In the genomic region with DNA sequence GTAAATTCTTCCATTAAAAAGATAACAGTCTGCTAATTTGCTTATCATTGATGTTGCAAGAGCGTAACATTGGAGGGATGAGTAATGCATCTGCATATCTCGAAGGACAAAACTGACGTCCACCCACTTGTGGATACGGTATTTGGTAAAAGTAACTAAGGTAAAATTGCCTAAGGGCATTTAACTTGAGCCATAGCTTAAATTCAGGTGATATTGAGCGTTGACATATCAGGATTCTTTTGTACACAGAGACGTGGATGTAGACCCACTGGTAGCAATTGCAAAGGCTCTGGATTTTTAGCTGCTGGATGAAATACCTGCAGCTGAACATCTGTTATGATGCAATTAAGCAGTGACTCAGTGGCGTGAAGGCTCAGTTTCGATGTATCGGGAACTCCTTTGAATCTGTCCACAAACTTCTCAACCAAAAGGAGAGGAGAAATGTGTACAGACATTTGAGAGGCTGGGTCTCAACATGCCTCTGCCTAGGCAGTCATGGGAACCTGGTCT, we compare ENCODE assay signal across 1 cellular context.
TF ChIP-seq lines count a peak whose summit lies in the region.

No MANE protein-coding gene starts in this region.

TF ChIP-seq in GM12878, 131 proteins besides CTCF, POLR2A, EP300 and RAD21 (continued from another document):
- TF ChIP-seq, protein P1, sequence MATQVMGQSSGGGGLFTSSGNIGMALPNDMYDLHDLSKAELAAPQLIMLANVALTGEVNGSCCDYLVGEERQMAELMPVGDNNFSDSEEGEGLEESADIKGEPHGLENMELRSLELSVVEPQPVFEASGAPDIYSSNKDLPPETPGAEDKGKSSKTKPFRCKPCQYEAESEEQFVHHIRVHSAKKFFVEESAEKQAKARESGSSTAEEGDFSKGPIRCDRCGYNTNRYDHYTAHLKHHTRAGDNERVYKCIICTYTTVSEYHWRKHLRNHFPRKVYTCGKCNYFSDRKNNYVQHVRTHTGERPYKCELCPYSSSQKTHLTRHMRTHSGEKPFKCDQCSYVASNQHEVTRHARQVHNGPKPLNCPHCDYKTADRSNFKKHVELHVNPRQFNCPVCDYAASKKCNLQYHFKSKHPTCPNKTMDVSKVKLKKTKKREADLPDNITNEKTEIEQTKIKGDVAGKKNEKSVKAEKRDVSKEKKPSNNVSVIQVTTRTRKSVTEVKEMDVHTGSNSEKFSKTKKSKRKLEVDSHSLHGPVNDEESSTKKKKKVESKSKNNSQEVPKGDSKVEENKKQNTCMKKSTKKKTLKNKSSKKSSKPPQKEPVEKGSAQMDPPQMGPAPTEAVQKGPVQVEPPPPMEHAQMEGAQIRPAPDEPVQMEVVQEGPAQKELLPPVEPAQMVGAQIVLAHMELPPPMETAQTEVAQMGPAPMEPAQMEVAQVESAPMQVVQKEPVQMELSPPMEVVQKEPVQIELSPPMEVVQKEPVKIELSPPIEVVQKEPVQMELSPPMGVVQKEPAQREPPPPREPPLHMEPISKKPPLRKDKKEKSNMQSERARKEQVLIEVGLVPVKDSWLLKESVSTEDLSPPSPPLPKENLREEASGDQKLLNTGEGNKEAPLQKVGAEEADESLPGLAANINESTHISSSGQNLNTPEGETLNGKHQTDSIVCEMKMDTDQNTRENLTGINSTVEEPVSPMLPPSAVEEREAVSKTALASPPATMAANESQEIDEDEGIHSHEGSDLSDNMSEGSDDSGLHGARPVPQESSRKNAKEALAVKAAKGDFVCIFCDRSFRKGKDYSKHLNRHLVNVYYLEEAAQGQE (IDR thresholded peaks at IDR 0.05; ENCODE audit: low read depth, low read length), result no peak
- TF ChIP-seq ATF7 (IDR thresholded peaks at IDR 0.05; ENCODE audit: low read depth), result peak; percentile 42; the same call in 1 of the 2 replicates
- no peak for TF ChIP-seq HDGF (IDR thresholded peaks at IDR 0.05)
- TF ChIP-seq TCF7 (IDR thresholded peaks at IDR 0.05; ENCODE audit: borderline replicate concordance), result peak; percentile 67; the same call in 1 of the 2 replicates
- TF ChIP-seq, protein P2, sequence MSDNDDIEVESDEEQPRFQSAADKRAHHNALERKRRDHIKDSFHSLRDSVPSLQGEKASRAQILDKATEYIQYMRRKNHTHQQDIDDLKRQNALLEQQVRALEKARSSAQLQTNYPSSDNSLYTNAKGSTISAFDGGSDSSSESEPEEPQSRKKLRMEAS (IDR thresholded peaks at IDR 0.05; ENCODE audit: low read depth, low read length), result no peak
- TF ChIP-seq, protein P3, sequence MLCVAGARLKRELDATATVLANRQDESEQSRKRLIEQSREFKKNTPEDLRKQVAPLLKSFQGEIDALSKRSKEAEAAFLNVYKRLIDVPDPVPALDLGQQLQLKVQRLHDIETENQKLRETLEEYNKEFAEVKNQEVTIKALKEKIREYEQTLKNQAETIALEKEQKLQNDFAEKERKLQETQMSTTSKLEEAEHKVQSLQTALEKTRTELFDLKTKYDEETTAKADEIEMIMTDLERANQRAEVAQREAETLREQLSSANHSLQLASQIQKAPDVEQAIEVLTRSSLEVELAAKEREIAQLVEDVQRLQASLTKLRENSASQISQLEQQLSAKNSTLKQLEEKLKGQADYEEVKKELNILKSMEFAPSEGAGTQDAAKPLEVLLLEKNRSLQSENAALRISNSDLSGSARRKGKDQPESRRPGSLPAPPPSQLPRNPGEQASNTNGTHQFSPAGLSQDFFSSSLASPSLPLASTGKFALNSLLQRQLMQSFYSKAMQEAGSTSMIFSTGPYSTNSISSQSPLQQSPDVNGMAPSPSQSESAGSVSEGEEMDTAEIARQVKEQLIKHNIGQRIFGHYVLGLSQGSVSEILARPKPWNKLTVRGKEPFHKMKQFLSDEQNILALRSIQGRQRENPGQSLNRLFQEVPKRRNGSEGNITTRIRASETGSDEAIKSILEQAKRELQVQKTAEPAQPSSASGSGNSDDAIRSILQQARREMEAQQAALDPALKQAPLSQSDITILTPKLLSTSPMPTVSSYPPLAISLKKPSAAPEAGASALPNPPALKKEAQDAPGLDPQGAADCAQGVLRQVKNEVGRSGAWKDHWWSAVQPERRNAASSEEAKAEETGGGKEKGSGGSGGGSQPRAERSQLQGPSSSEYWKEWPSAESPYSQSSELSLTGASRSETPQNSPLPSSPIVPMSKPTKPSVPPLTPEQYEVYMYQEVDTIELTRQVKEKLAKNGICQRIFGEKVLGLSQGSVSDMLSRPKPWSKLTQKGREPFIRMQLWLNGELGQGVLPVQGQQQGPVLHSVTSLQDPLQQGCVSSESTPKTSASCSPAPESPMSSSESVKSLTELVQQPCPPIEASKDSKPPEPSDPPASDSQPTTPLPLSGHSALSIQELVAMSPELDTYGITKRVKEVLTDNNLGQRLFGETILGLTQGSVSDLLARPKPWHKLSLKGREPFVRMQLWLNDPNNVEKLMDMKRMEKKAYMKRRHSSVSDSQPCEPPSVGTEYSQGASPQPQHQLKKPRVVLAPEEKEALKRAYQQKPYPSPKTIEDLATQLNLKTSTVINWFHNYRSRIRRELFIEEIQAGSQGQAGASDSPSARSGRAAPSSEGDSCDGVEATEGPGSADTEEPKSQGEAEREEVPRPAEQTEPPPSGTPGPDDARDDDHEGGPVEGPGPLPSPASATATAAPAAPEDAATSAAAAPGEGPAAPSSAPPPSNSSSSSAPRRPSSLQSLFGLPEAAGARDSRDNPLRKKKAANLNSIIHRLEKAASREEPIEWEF (IDR thresholded peaks at IDR 0.05; ENCODE audit: insufficient replicate concordance, low read depth, low read length), result no peak
- TF ChIP-seq BMI1 (IDR thresholded peaks at IDR 0.05; ENCODE audit: borderline replicate concordance), result no peak
- no peak for TF ChIP-seq FOXM1 (IDR thresholded peaks at IDR 0.05; ENCODE audit: low read depth, low read length)
- TF ChIP-seq, protein P4, sequence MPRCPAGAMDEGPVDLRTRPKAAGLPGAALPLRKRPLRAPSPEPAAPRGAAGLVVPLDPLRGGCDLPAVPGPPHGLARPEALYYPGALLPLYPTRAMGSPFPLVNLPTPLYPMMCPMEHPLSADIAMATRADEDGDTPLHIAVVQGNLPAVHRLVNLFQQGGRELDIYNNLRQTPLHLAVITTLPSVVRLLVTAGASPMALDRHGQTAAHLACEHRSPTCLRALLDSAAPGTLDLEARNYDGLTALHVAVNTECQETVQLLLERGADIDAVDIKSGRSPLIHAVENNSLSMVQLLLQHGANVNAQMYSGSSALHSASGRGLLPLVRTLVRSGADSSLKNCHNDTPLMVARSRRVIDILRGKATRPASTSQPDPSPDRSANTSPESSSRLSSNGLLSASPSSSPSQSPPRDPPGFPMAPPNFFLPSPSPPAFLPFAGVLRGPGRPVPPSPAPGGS (IDR thresholded peaks at IDR 0.05; ENCODE audit: borderline replicate concordance, insufficient read depth, low read depth, low read length, poor library complexity, severe bottlenecking), result peak; percentile 79
- no peak for TF ChIP-seq TBL1XR1 (IDR thresholded peaks at IDR 0.05; ENCODE audit: low read depth, low read length)
- TF ChIP-seq BCL11A (IDR thresholded peaks at IDR 0.05; ENCODE audit: low read depth, low read length), result no peak
